In the genomic region with DNA sequence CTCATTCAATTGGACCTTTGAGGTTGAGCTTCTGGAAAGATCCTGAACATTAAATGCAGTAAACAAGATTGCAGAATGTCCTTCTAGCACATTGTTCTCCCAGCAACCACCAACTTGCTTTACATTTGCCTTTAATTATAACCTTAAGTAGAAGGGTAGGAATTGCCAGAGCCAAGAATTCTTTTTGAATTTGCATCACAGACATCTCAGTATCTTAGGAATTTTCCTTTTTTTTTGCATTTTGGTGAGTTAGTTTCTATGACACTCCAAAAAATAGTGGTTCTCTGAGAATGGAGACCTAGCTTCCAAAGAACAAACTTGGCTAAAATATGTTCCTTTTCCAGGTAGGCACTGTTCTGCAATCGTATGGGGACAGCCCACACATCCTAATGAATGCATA, we compare ENCODE assay signal across 31 cellular contexts.
"Had no signal": no experiment of that assay in that cellular context is flagged by ENCODE, and none has a peak within 500 bp of the region (broad histone marks: within the 10 kb centered on the region; RNA-seq: fewer than 3 reads in every experiment).

No MANE protein-coding gene starts in this region.

- H3K4me3 Mint-ChIP-seq: naive thymus-derived CD4-positive, alpha-beta T cell; natural killer cell; nephron; neural progenitor cell; stimulated activated memory B cell treated with anti-CD40 and anti-IgM and Interleukin-4, amounts not matched to agents 10 μg/mL and 1 μg/mL and 100 μg/mL, for 72 hours; stimulated activated naive CD8-positive, alpha-beta T cell treated with anti-CD3 and anti-CD28 coated beads, Interleukin-15, amount 100 ng/mL, for 72 hours; type B pancreatic cell had no signal

- H3K9me3 Mint-ChIP-seq: naive thymus-derived CD4-positive, alpha-beta T cell; natural killer cell; nephron; stimulated activated memory B cell treated with anti-CD40 and anti-IgM and Interleukin-4, amounts not matched to agents 10 μg/mL and 1 μg/mL and 100 μg/mL, for 72 hours; stimulated activated naive CD8-positive, alpha-beta T cell treated with anti-CD3 and anti-CD28 coated beads, Interleukin-15, amount 100 ng/mL, for 72 hours; type B pancreatic cell had no signal

- H3K27me3 ChIP-seq: neural progenitor cell, ovary, right lobe of liver, suprapubic skin, testis, tibial nerve, uterus had no signal

- H3K9ac ChIP-seq: neural progenitor cell, parathyroid adenoma had no signal

- H3K4me1 ChIP-seq: neural progenitor cell, parathyroid adenoma, psoas muscle, right lobe of liver, sigmoid colon, spleen, suprapubic skin, testis, tibial nerve, upper lobe of right lung, uterus had no signal

- H3K27ac ChIP-seq: neural progenitor cell, ovary, parathyroid adenoma, psoas muscle, right lobe of liver, sigmoid colon, spleen, suprapubic skin, testis, tibial nerve, upper lobe of right lung, uterus had no signal

- H2AFZ ChIP-seq: neural progenitor cell, parathyroid adenoma had no signal

- H3K36me3 ChIP-seq: neural progenitor cell, ovary, right lobe of liver, sigmoid colon, spleen, suprapubic skin, tibial nerve, upper lobe of right lung, uterus had no signal

- H3K79me2 ChIP-seq: parathyroid adenoma had no signal

- H3K4me2 ChIP-seq: neural progenitor cell had no signal

- H3K9me3 ChIP-seq: ovary, psoas muscle, right lobe of liver, sigmoid colon, spleen, suprapubic skin, testis, tibial nerve, upper lobe of right lung, uterus had no signal

- H3K4me1 Mint-ChIP-seq: naive thymus-derived CD4-positive, alpha-beta T cell; natural killer cell; nephron; stimulated activated memory B cell treated with anti-CD40 and anti-IgM and Interleukin-4, amounts not matched to agents 10 μg/mL and 1 μg/mL and 100 μg/mL, for 72 hours; stimulated activated naive CD8-positive, alpha-beta T cell treated with anti-CD3 and anti-CD28 coated beads, Interleukin-15, amount 100 ng/mL, for 72 hours had no signal

- H3K4me3 ChIP-seq: neural progenitor cell, ovary, psoas muscle, right lobe of liver, sigmoid colon, spleen, suprapubic skin, testis, tibial nerve, upper lobe of right lung, uterus had no signal

- H3K36me3 Mint-ChIP-seq: naive thymus-derived CD4-positive, alpha-beta T cell; natural killer cell; neural progenitor cell; stimulated activated memory B cell treated with anti-CD40 and anti-IgM and Interleukin-4, amounts not matched to agents 10 μg/mL and 1 μg/mL and 100 μg/mL, for 72 hours had no signal

- H3K27ac Mint-ChIP-seq: naive thymus-derived CD4-positive, alpha-beta T cell; natural killer cell; nephron; neural progenitor cell; progenitor cell of endocrine pancreas; stimulated activated memory B cell treated with anti-CD40 and anti-IgM and Interleukin-4, amounts not matched to agents 10 μg/mL and 1 μg/mL and 100 μg/mL, for 72 hours; type B pancreatic cell had no signal

- H3K27me3 Mint-ChIP-seq: stimulated activated memory B cell treated with anti-CD40 and anti-IgM and Interleukin-4, amounts not matched to agents 10 μg/mL and 1 μg/mL and 100 μg/mL, for 72 hours had no signal

- DNase-seq: naive thymus-derived CD4-positive, alpha-beta T cell; natural killer cell; occipital lobe; ovary; posterior cingulate gyrus; psoas muscle; right cardiac atrium; right lobe of liver; sigmoid colon; small intestine; spleen; stimulated activated CD4-positive, alpha-beta T cell treated with anti-CD3 and anti-CD28 coated beads, Interleukin-12 subunit alpha, Interleukin-12 subunit beta, amount 100 ng/mL, for 4 hours; stimulated activated CD4-positive, alpha-beta T cell treated with anti-CD3 and anti-CD28 coated beads, Interleukin-1b, Interleukin-23, amount 100 ng/mL, for 48 hours; stimulated activated CD4-positive, alpha-beta T cell treated with anti-CD3 and anti-CD28 coated beads, Interleukin-4, amount 100 ng/mL, for 1 hour; stimulated activated CD4-positive, alpha-beta T cell treated with anti-CD3 and anti-CD28 coated beads, Interleukin-4, amount 100 ng/mL, for 4 hours; stimulated activated CD8-positive, alpha-beta memory T cell treated with anti-CD3 and anti-CD28 coated beads, Interleukin-4, amount 100 ng/mL, for 48 hours; stimulated activated naive CD4-positive, alpha-beta T cell; stimulated activated naive CD8-positive, alpha-beta T cell treated with anti-CD3 and anti-CD28 coated beads, Interleukin-15, amount 100 ng/mL, for 72 hours; stimulated activated naive CD8-positive, alpha-beta T cell treated with anti-CD3 and anti-CD28 coated beads, Interleukin-15, Interleukin-2, amounts not matched to agents 100 U/mL and 50 U/mL, for 24 hours; substantia nigra; testis; upper lobe of right lung; uterus had no signal
